Comparison of ENCODE assay signal across 1 cellular context in genomic region chr15:34318277-34319079, GRCh38.
TF ChIP-seq lines count a peak whose summit lies in the region.

No MANE protein-coding gene starts in this region.

TF ChIP-seq in GM12878, 131 proteins besides CTCF, POLR2A, EP300 and RAD21 (continued from another document):
- TF ChIP-seq PKNOX1 (IDR thresholded peaks at IDR 0.05) (no peak), RELA (IDR thresholded peaks at IDR 0.05; ENCODE audit: borderline replicate concordance, partially characterized antibody) (no peak), TAF1 (IDR thresholded peaks at IDR 0.05; ENCODE audit: borderline replicate concordance, low read depth, low read length) (no peak), SKIL (IDR thresholded peaks at IDR 0.05; ENCODE audit: low read depth, poor library complexity, severe bottlenecking) (peak; percentile 34), ZNF217 (IDR thresholded peaks at IDR 0.05) (no peak), MTA3 (IDR thresholded peaks at IDR 0.05; ENCODE audit: borderline replicate concordance, low read length) (peak; percentile 73; the same call in 1 of the 2 replicates), CREM (IDR thresholded peaks at IDR 0.05; ENCODE audit: low read depth) (no peak), POLR2AphosphoS2 (IDR thresholded peaks at IDR 0.05; ENCODE audit: low read depth, low read length) (no peak), SMAD1 (IDR thresholded peaks at IDR 0.05; ENCODE audit: low read depth, partially characterized antibody) (no peak), HDAC6 (IDR thresholded peaks at IDR 0.05; ENCODE audit: unreplicated experiment) (no peak), SMARCA5 (IDR thresholded peaks at IDR 0.05) (no peak), ASH2L (IDR thresholded peaks at IDR 0.05; ENCODE audit: borderline replicate concordance, low read depth) (no peak), SREBF2 (IDR thresholded peaks at IDR 0.05; ENCODE audit: low read length) (no peak)
TF ChIP-seq in GM12878: peak in this region for 28.
